ENCODE assay signal across 22 cellular contexts in genomic region chr1:118429856-118430255, GRCh38.
"Had no signal": no experiment of that assay in that cellular context is flagged by ENCODE, and none has a peak within 500 bp of the region (broad histone marks: within the 10 kb centered on the region; RNA-seq: fewer than 3 reads in every experiment).

No MANE protein-coding gene starts in this region.

- H3K9me3 ChIP-seq: ascending aorta, body of pancreas had no signal

- DNase-seq: activated CD4-positive, alpha-beta T cell treated with anti-CD3 and anti-CD28 coated beads for 48 hours; activated CD4-positive, alpha-beta T cell treated with anti-CD3 and anti-CD28 coated beads, Interleukin-2, amount 50 U/mL, for 4 hours; activated CD4-positive, CD25-positive, alpha-beta regulatory T cell treated with anti-CD3 and anti-CD28 coated beads, Interleukin-2, amount 50 U/mL, for 72 hours; activated CD8-positive, alpha-beta memory T cell treated with anti-CD3 and anti-CD28 coated beads, Interleukin-2, amount 10 ng/mL, durations not matched to agents 7 days and 5 days; activated effector memory CD4-positive, alpha-beta T cell treated with Interleukin-2 at 50 U/mL for 16 hours; activated naive CD4-positive, alpha-beta T cell; activated T-cell treated with anti-CD3 and anti-CD28 coated beads, Interleukin-2, amount 50 U/mL, for 24 hours; body of pancreas; central memory CD4-positive, alpha-beta T cell; cortex of kidney; NCI-H1092; NCI-H1417; NCI-H1694; NCI-H2029; NCI-H2107; NCI-H446; NCI-H524; PC-3; SHP77 had no signal

- H3K4me3 ChIP-seq: ascending aorta, body of pancreas, K562, SK-N-MC had no signal

- H3K4me1 ChIP-seq: ascending aorta, body of pancreas had no signal

- H3K27me3 ChIP-seq: ascending aorta, body of pancreas had no signal

- H3K27ac ChIP-seq: ascending aorta, body of pancreas, SK-N-MC had no signal

- H3K36me3 ChIP-seq: ascending aorta had no signal
